ENCODE assay signal across 9 cellular contexts in genomic region chr1:154276797-154277196, GRCh38. TPM values are rescaled to one million over a fixed set of nuclear protein-coding genes. Genes with fewer than 3 reads are reported as not detected.
A peak's percentile ranks its signal among the peaks of the same experiment; 100 is the strongest.
DNase-seq lines count a peak whose midpoint lies in the region; TF ChIP-seq lines count a peak whose summit lies in the region.
"Had no signal": no experiment of that assay in that cellular context is flagged by ENCODE, and none has a peak within 500 bp of the region (broad histone marks: within the 10 kb centered on the region; RNA-seq: fewer than 3 reads in every experiment).

No MANE protein-coding gene starts in this region.

- H4K20me1 ChIP-seq in MM.1S (ENCODE audit: insufficient read depth, low read length) = no peaks in the 10 kb centered on the region

- H3K36me3 Mint-ChIP-seq in activated naive CD4-positive, alpha-beta T cell treated with anti-CD3 and anti-CD28 coated beads, Interleukin-2, amount 10 ng/mL, durations not matched to agents 7 days and 5 days = peaks cover 28% of the 10 kb centered on the region

- H3K4me3 ChIP-seq in MM.1S (ENCODE audit: low read length) (no peak overlapping the region), retinal pigment epithelial cell (ENCODE audit: low read length) (no peak overlapping the region)

- H3K9me3 Mint-ChIP-seq in activated naive CD4-positive, alpha-beta T cell treated with anti-CD3 and anti-CD28 coated beads, Interleukin-2, amount 10 ng/mL, durations not matched to agents 7 days and 5 days = no peaks in the 10 kb centered on the region

- H3K36me3 ChIP-seq in MM.1S (replicated peaks; ENCODE audit: insufficient read depth, low read length) = 0 out of 2 replicates have a peak, but pooled peaks cover 7% of the 10 kb centered on the region

- peak; percentile 45 for DNase-seq in NCI-H82 (lab: John Stamatoyannopoulos, UW)
- DNase-seq in NCI-H82 treated with DMSO at 0.1 percent for 48 hours (lab: John Stamatoyannopoulos, UW; ENCODE audit: unreplicated experiment) = no peak
- no peak for DNase-seq in MM.1S
- peak; percentile 57 for DNase-seq in activated naive CD4-positive, alpha-beta T cell treated with anti-CD3 and anti-CD28 coated beads, Interleukin-2, amount 10 ng/mL, durations not matched to agents 7 days and 5 days
- DNase-seq in retinal pigment epithelial cell (ENCODE audit: low read depth) = no peak
- no peak for DNase-seq in H4 (ENCODE audit: low spot score)
- DNase-seq in NCI-H2227 treated with DMSO at 0.1 percent for 48 hours (lab: John Stamatoyannopoulos, UW) = no peak
- no peak for DNase-seq in activated CD8-positive, alpha-beta memory T cell treated with anti-CD3 and anti-CD28 coated beads for 24 hours
- DNase-seq: NCI-H774 had no signal

- no peak overlapping the region for H2AFZ ChIP-seq in MM.1S (ENCODE audit: low read length)

- peaks cover 8% of the 10 kb centered on the region for H3F3A ChIP-seq in MM.1S (ENCODE audit: insufficient read depth, low read length)

- peaks cover 19% of the 10 kb centered on the region for H3K79me2 ChIP-seq in MM.1S (ENCODE audit: low read length)

- H3K9me3 ChIP-seq in MM.1S (replicated peaks; ENCODE audit: insufficient read depth, low read length) = no peaks in the 10 kb centered on the region

- H3K4me3 Mint-ChIP-seq in activated naive CD4-positive, alpha-beta T cell treated with anti-CD3 and anti-CD28 coated beads, Interleukin-2, amount 10 ng/mL, durations not matched to agents 7 days and 5 days = no peak overlapping the region

- peaks cover 8% of the 10 kb centered on the region for H3K4me1 ChIP-seq in MM.1S (ENCODE audit: low read length)

- H3K4me2 ChIP-seq in MM.1S (ENCODE audit: low read depth, low read length) = no peak overlapping the region

- peak; percentile 39 for TF ChIP-seq CTCF in MM.1S (IDR thresholded peaks at IDR 0.05; ENCODE audit: low read length)
- peak; percentile 26 for TF ChIP-seq CTCF in retinal pigment epithelial cell (conservative IDR thresholded peaks at IDR 0.05; ENCODE audit: low read depth, low read length)

- H3K27me3 ChIP-seq in MM.1S (replicated peaks; ENCODE audit: insufficient read depth, low read length) = no peaks in the 10 kb centered on the region

- H3K27ac Mint-ChIP-seq in activated naive CD4-positive, alpha-beta T cell treated with anti-CD3 and anti-CD28 coated beads, Interleukin-2, amount 10 ng/mL, durations not matched to agents 7 days and 5 days = no peak overlapping the region

- H3K9me2 ChIP-seq in MM.1S (replicated peaks; ENCODE audit: insufficient read depth, low read length) = no peaks in the 10 kb centered on the region

- peaks cover 5% of the 10 kb centered on the region for H3K27me3 Mint-ChIP-seq in activated naive CD4-positive, alpha-beta T cell treated with anti-CD3 and anti-CD28 coated beads, Interleukin-2, amount 10 ng/mL, durations not matched to agents 7 days and 5 days

- no peak overlapping the region for H3K9ac ChIP-seq in MM.1S (ENCODE audit: low read length)

- peaks cover 27% of the 10 kb centered on the region for H3K4me1 Mint-ChIP-seq in activated naive CD4-positive, alpha-beta T cell treated with anti-CD3 and anti-CD28 coated beads, Interleukin-2, amount 10 ng/mL, durations not matched to agents 7 days and 5 days

- no peak overlapping the region for H3K27ac ChIP-seq in MM.1S (ENCODE audit: low read length)

- CTCF ChIA-PET in activated naive CD4-positive, alpha-beta T cell treated with anti-CD3 and anti-CD28 coated beads, Interleukin-2, amount 10 ng/mL, durations not matched to agents 7 days and 5 days (lab: Charles Lee) = interaction anchor here (0.6 to 3.5 kb wide), 10 partner anchors 32 to 205 kb away, joined by 3 to 26 read pairs (median 4); partner anchors contain the start of gene ATP8B2

RNA-seq across cellular contexts. Expression of gene HAX1, which starts 4.4 kb away (rescaled TPM):
- 188 and 214 TPM in 2 replicates for total RNA-seq in H4 (2014; rRNA removed; shearing (Covaris generic))

RNA-seq across cellular contexts. Expression of gene AQP10, which starts 44.1 kb away (rescaled TPM):
- total RNA-seq in H4 (2014; rRNA removed; shearing (Covaris generic)) = not detected in 2 replicates

RNA-seq across cellular contexts. Expression of gene ATP8B2, which starts 48.5 kb away (rescaled TPM):
- total RNA-seq in H4 (2014; rRNA removed; shearing (Covaris generic)) = 51.1 and 61.9 TPM in 2 replicates

RNA-seq across cellular contexts. Expression of gene UBAP2L, which starts 56.0 kb away (rescaled TPM):
- total RNA-seq in H4 (2014; rRNA removed; shearing (Covaris generic)) = 74.3 and 85.9 TPM in 2 replicates

Comparison
In these comparisons a context has a peak if more than half of its experiments do, and no peak if none do; other contexts are left out.
1. DNase-seq: peak in NCI-H82 (single experiment) and activated naive CD4-positive, alpha-beta T cell treated with anti-CD3 and anti-CD28 coated beads, Interleukin-2, amount 10 ng/mL, durations not matched to agents 7 days and 5 days (single experiment); none in NCI-H82 treated with DMSO at 0.1 percent for 48 hours (single experiment), MM.1S (single experiment), retinal pigment epithelial cell (single experiment), H4 (single experiment), NCI-H2227 treated with DMSO at 0.1 percent for 48 hours (single experiment) and activated CD8-positive, alpha-beta memory T cell treated with anti-CD3 and anti-CD28 coated beads for 24 hours (single experiment).